21 cellular contexts compared by ENCODE assay signal in genomic region chr7:151740180-151740845, GRCh38.
DNase-seq lines count a peak whose midpoint lies in the region; TF ChIP-seq lines count a peak whose summit lies in the region.
"Had no signal": no experiment of that assay in that cellular context is flagged by ENCODE, and none has a peak within 500 bp of the region (broad histone marks: within the 10 kb centered on the region; RNA-seq: fewer than 3 reads in every experiment).

No MANE protein-coding gene starts in this region.

- peak overlapping the region; percentile 20 for H3K27ac ChIP-seq in ectodermal cell (ENCODE audit: insufficient read depth, low read depth, low read length, poor library complexity, severe bottlenecking)
- no peak overlapping the region for H3K27ac ChIP-seq in trophoblast cell (ENCODE audit: low read depth, low read length)
- H3K27ac ChIP-seq in CD8-positive, alpha-beta memory T cell (ENCODE audit: low read depth, low read length), result no peak overlapping the region
- H3K27ac ChIP-seq: left ventricle myocardium inferior, right atrium auricular region, tibial artery, VCaP had no signal

- H3K27ac Mint-ChIP-seq in mesothelial cell of epicardium, result no peak overlapping the region
- no peak overlapping the region for H3K27ac Mint-ChIP-seq in CD8-positive, alpha-beta memory T cell
- H3K27ac Mint-ChIP-seq: activated naive CD4-positive, alpha-beta T cell treated with anti-CD3 and anti-CD28 coated beads for 36 hours; IgD-negative memory B cell; stimulated activated memory B cell treated with anti-CD40 and anti-IgM and Interleukin-4, amounts not matched to agents 10 μg/mL and 1 μg/mL and 100 μg/mL, for 72 hours had no signal

- H3K9ac ChIP-seq in trophoblast cell (ENCODE audit: low read length), result no peak overlapping the region

- H3K27me3 ChIP-seq in ectodermal cell (ENCODE audit: control insufficient read depth, insufficient read depth, low read length, poor library complexity, severe bottlenecking) (no peaks in the 10 kb centered on the region), trophoblast cell (ENCODE audit: insufficient read depth, low read length) (no peaks in the 10 kb centered on the region)
- H3K27me3 ChIP-seq in CD8-positive, alpha-beta memory T cell (ENCODE audit: insufficient read depth, low read length, poor library complexity, severe bottlenecking), result no peaks in the 10 kb centered on the region
- H3K27me3 ChIP-seq: right atrium auricular region, tibial artery had no signal

- H3K36me3 Mint-ChIP-seq in mesothelial cell of epicardium, result peaks cover 2% of the 10 kb centered on the region
- peaks cover 0 to 10% (median 4%) of the 10 kb centered on the region in 3 donors for H3K36me3 Mint-ChIP-seq in CD8-positive, alpha-beta memory T cell

- no peak overlapping the region for H3K4me2 ChIP-seq in trophoblast cell (ENCODE audit: low read length)

- no peaks in the 10 kb centered on the region for H3K27me3 Mint-ChIP-seq in mesothelial cell of epicardium (ENCODE audit: low read depth)
- peaks cover 0 to 3% of the 10 kb centered on the region in 2 donors for H3K27me3 Mint-ChIP-seq in CD8-positive, alpha-beta memory T cell
- H3K27me3 Mint-ChIP-seq: IgD-negative memory B cell; stimulated activated memory B cell treated with anti-CD40 and anti-IgM and Interleukin-4, amounts not matched to agents 10 μg/mL and 1 μg/mL and 100 μg/mL, for 72 hours had no signal

- no peak overlapping the region for H4K91ac ChIP-seq in trophoblast cell (ENCODE audit: low read depth, low read length)

- TF ChIP-seq CTCF in mesothelial cell of epicardium (IDR thresholded peaks at IDR 0.05; ENCODE audit: unreplicated experiment), result no peak

- no peak overlapping the region for H3K23ac ChIP-seq in trophoblast cell (ENCODE audit: low read length)

- H2AFZ ChIP-seq in trophoblast cell (ENCODE audit: insufficient read depth, low read length, poor library complexity), result no peak overlapping the region

- no peak overlapping the region for H4K12ac ChIP-seq in trophoblast cell (ENCODE audit: low read depth, low read length)

- no peak overlapping the region for H3K18ac ChIP-seq in trophoblast cell (ENCODE audit: low read length)

- peaks cover 27% of the 10 kb centered on the region for H3K4me1 Mint-ChIP-seq in mesothelial cell of epicardium
- peaks cover 8 to 14% (median 14%) of the 10 kb centered on the region in 3 donors for H3K4me1 Mint-ChIP-seq in CD8-positive, alpha-beta memory T cell

- no peak overlapping the region for H4K8ac ChIP-seq in trophoblast cell (ENCODE audit: low read depth, low read length)

- H3K79me2 ChIP-seq in trophoblast cell (ENCODE audit: control insufficient read depth, insufficient read depth, low read length, poor library complexity), result no peaks in the 10 kb centered on the region

- H3K9me3 ChIP-seq in ectodermal cell (ENCODE audit: control insufficient read depth, low read length), result no peaks in the 10 kb centered on the region
- H3K9me3 ChIP-seq in trophoblast cell (ENCODE audit: insufficient read depth, low read depth, low read length), result peaks cover 4% of the 10 kb centered on the region
- no peaks in the 10 kb centered on the region for H3K9me3 ChIP-seq in CD8-positive, alpha-beta memory T cell (ENCODE audit: low read length)
- H3K9me3 ChIP-seq: left ventricle myocardium inferior, right atrium auricular region, tibial artery had no signal

- H3K4me1 ChIP-seq in ectodermal cell (ENCODE audit: control insufficient read depth, insufficient read depth, low read length), result peaks cover 32% of the 10 kb centered on the region
- peaks cover 3 to 17% of the 10 kb centered on the region in 2 experiments for H3K4me1 ChIP-seq in trophoblast cell (ENCODE audit: control insufficient read depth in 1 of 2, insufficient read depth in 2 of 2, low read length in 2 of 2)
- no peaks in the 10 kb centered on the region for H3K4me1 ChIP-seq in CD8-positive, alpha-beta memory T cell (ENCODE audit: insufficient read depth, low read length)

- peak; percentile 39 for DNase-seq in ELF-1 (ENCODE audit: low read depth, low spot score)
- DNase-seq in NCI-H526 (lab: John Stamatoyannopoulos, UW), result peak; percentile 69 to 81
- DNase-seq in trophoblast cell, result no peak
- no peak for DNase-seq in mesothelial cell of epicardium (ENCODE audit: low spot score in 2 of 2, unreplicated experiment in 2 of 2)
- DNase-seq in hepatic stellate cell (ENCODE audit: low spot score), result no peak
- DNase-seq in CD8-positive, alpha-beta memory T cell, result no peak
- DNase-seq in anterior cingulate cortex (lab: John Stamatoyannopoulos, UW), result no peak
- DNase-seq: activated CD4-positive, alpha-beta T cell treated with anti-CD3 and anti-CD28 coated beads, Interleukin-2, amount 50 U/mL, for 48 hours; activated naive CD4-positive, alpha-beta T cell treated with anti-CD3 and anti-CD28 coated beads for 36 hours; GF-D8; HCEC 1CT; left ventricle myocardium inferior; NCI-H1694 treated with DMSO at 0.1 percent for 48 hours; NCI-H510A treated with DMSO at 0.1 percent for 48 hours; nucleus accumbens; tibial artery had no signal

- H3K14ac ChIP-seq in trophoblast cell (ENCODE audit: low read length), result no peak overlapping the region

- H3K36me3 ChIP-seq in ectodermal cell (ENCODE audit: control insufficient read depth, insufficient read depth, low read length), result no peaks in the 10 kb centered on the region
- no peaks in the 10 kb centered on the region for H3K36me3 ChIP-seq in trophoblast cell (ENCODE audit: control insufficient read depth in 1 of 2, insufficient read depth in 2 of 2, low read length in 2 of 2)
- no peaks in the 10 kb centered on the region for H3K36me3 ChIP-seq in CD8-positive, alpha-beta memory T cell (ENCODE audit: insufficient read depth, low read length)
- H3K36me3 ChIP-seq: left ventricle myocardium inferior, right atrium auricular region, tibial artery had no signal

- no peaks in the 10 kb centered on the region for H3K9me3 Mint-ChIP-seq in mesothelial cell of epicardium
- H3K9me3 Mint-ChIP-seq in CD8-positive, alpha-beta memory T cell, result no peaks in the 10 kb centered on the region
- H3K9me3 Mint-ChIP-seq: activated naive CD4-positive, alpha-beta T cell treated with anti-CD3 and anti-CD28 coated beads for 36 hours; IgD-negative memory B cell; stimulated activated memory B cell treated with anti-CD40 and anti-IgM and Interleukin-4, amounts not matched to agents 10 μg/mL and 1 μg/mL and 100 μg/mL, for 72 hours had no signal

- CTCF ChIA-PET in CD8-positive, alpha-beta memory T cell (lab: Charles Lee), result no interaction called here

- H3K4me3 ChIP-seq in ectodermal cell (ENCODE audit: insufficient read depth, low read depth, low read length), result no peak overlapping the region
- H3K4me3 ChIP-seq in trophoblast cell (ENCODE audit: low read depth, low read length), result no peak overlapping the region
- no peak overlapping the region for H3K4me3 ChIP-seq in CD8-positive, alpha-beta memory T cell (ENCODE audit: low read length)
- H3K4me3 ChIP-seq: left ventricle myocardium inferior, right atrium auricular region, tibial artery had no signal

- POLR2A ChIA-PET in CD8-positive, alpha-beta memory T cell (lab: Charles Lee), result no interaction called here

- H2BK12ac ChIP-seq in trophoblast cell (ENCODE audit: low read length), result peak overlapping the region; percentile 68

- H3K4me3 Mint-ChIP-seq in mesothelial cell of epicardium, result no peak overlapping the region
- H3K4me3 Mint-ChIP-seq in CD8-positive, alpha-beta memory T cell, result no peak overlapping the region
- H3K4me3 Mint-ChIP-seq: activated naive CD4-positive, alpha-beta T cell treated with anti-CD3 and anti-CD28 coated beads for 36 hours; IgD-negative memory B cell; stimulated activated memory B cell treated with anti-CD40 and anti-IgM and Interleukin-4, amounts not matched to agents 10 μg/mL and 1 μg/mL and 100 μg/mL, for 72 hours had no signal

- 25 to 34% methylated on average over 12 of the region's 12 CpGs for WGBS in ectodermal cell, 2 experiments
- WGBS in trophoblast cell (ENCODE audit: extremely low coverage, insufficient coverage, insufficient read length), result no CpG with 5 or more reads among the region's 12 CpGs

- H3K4ac ChIP-seq in trophoblast cell (ENCODE audit: low read depth, low read length), result no peak overlapping the region

- H3K79me1 ChIP-seq in trophoblast cell (ENCODE audit: low read length), result peaks cover 5% of the 10 kb centered on the region

- peak overlapping the region; percentile 28 for H2BK120ac ChIP-seq in trophoblast cell (ENCODE audit: insufficient read depth, low read length, poor library complexity)

- no peak overlapping the region for H2BK5ac ChIP-seq in trophoblast cell (ENCODE audit: low read depth, low read length, poor library complexity)

- H2AK5ac ChIP-seq in trophoblast cell (ENCODE audit: low read length), result no peak overlapping the region

Comparison
In these comparisons a context has a peak if more than half of its experiments do, and no peak if none do; other contexts are left out.
1. DNase-seq: peak in ELF-1 (single experiment) and NCI-H526 (2 of 2); none in trophoblast cell (0 of 2), mesothelial cell of epicardium (0 of 2), hepatic stellate cell (single experiment), CD8-positive, alpha-beta memory T cell (0 of 5) and anterior cingulate cortex (0 of 58).